ENCODE assay signal across 15 cellular contexts in the genomic region with DNA sequence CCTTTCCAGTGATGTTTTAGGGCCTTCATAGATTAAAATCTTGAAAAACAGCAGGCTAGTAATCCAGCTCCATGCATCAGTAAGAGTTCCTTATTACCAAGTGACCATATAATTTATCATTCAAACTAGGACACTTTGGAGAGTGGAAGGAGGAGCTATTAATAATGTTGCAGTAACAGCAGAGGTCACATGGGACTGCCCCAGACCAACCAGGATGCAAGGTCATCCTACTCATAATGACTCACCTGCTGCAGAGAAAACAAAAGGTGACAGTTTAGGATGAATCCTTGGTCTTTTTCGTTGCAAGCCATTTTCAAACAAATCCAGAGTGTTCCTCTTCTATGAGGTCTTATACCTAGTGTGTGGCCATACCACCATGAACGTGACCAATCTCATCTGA.
DNase-seq lines count a peak whose midpoint lies in the region; TF ChIP-seq lines count a peak whose summit lies in the region.
"Had no signal": no experiment of that assay in that cellular context is flagged by ENCODE, and none has a peak within 500 bp of the region (broad histone marks: within the 10 kb centered on the region; RNA-seq: fewer than 3 reads in every experiment).

No MANE protein-coding gene starts in this region.

- H3K9me3 ChIP-seq in MG63, result no peaks in the 10 kb centered on the region
- H3K9me3 ChIP-seq in hepatocyte (ENCODE audit: low read depth), result no peaks in the 10 kb centered on the region
- H3K9me3 ChIP-seq: BLaER1 treated with 17β-estradiol and CSF1 and Interleukin-3, amounts not matched to agents 10 nM and 100 nM had no signal

- no peak overlapping the region for H3K27ac ChIP-seq in hepatocyte
- H3K27ac ChIP-seq: BLaER1 treated with 17β-estradiol and CSF1 and Interleukin-3, amounts not matched to agents 10 nM and 100 nM had no signal

- DNase-seq in Caki2 (ENCODE audit: low read depth), result peak; percentile 49
- peak; percentile 9 for DNase-seq in ELR (ENCODE audit: low read depth)
- peak; percentile 9 for DNase-seq in MG63
- peak; percentile 13 for DNase-seq in epithelial cell of esophagus (ENCODE audit: low read depth)
- no peak for DNase-seq in DMS114 treated with DMSO at 0.1 percent for 48 hours (lab: John Stamatoyannopoulos, UW; ENCODE audit: unreplicated experiment)
- no peak for DNase-seq in iPS-NIHi11 (ENCODE audit: low spot score)
- no peak for DNase-seq in hepatocyte (ENCODE audit: low spot score)
- DNase-seq: CD8-positive, alpha-beta T cell; IMR-90; NCI-H1092 treated with DMSO at 0.1 percent for 48 hours; NCI-H2081; NCI-H2171 treated with DMSO at 0.1 percent for 48 hours; NCI-H446; NCI-H774 had no signal

- no peaks in the 10 kb centered on the region for H3K4me1 ChIP-seq in hepatocyte (ENCODE audit: insufficient read depth)
- H3K4me1 ChIP-seq: BLaER1 treated with 17β-estradiol and CSF1 and Interleukin-3, amounts not matched to agents 10 nM and 100 nM had no signal

- H3K4me3 ChIP-seq in MG63, result no peak overlapping the region
- H3K4me3 ChIP-seq in epithelial cell of esophagus (ENCODE audit: low read length), result no peak overlapping the region
- no peak overlapping the region for H3K4me3 ChIP-seq in hepatocyte
- H3K4me3 ChIP-seq: BLaER1 treated with 17β-estradiol and CSF1 and Interleukin-3, amounts not matched to agents 10 nM and 100 nM had no signal

- H3K4me2 ChIP-seq in hepatocyte, result no peak overlapping the region
- H3K4me2 ChIP-seq: BLaER1 treated with 17β-estradiol and CSF1 and Interleukin-3, amounts not matched to agents 10 nM and 100 nM had no signal

- in situ Hi-C loops in Caki2 (cut with HindIII; ENCODE audit: low pct_unique_long_range_greater_than_20kb, low sequenced_read_pairs), result no loop called here

- no peaks in the 10 kb centered on the region for H3K9me2 ChIP-seq in hepatocyte (replicated peaks; ENCODE audit: insufficient read depth)

- TF ChIP-seq CTCF in epithelial cell of esophagus (IDR thresholded peaks at IDR 0.05; ENCODE audit: insufficient read depth, low read depth, low read length, missing control alignments), result no peak
- no peak for TF ChIP-seq CTCF in hepatocyte (IDR thresholded peaks at IDR 0.05; ENCODE audit: poor library complexity)

- no peaks in the 10 kb centered on the region for H3K79me2 ChIP-seq in hepatocyte

- no peaks in the 10 kb centered on the region; the same call in none of the 2 replicates for H3K27me3 ChIP-seq in MG63
- no peaks in the 10 kb centered on the region for H3K27me3 ChIP-seq in hepatocyte
- H3K27me3 ChIP-seq: BLaER1 treated with 17β-estradiol and CSF1 and Interleukin-3, amounts not matched to agents 10 nM and 100 nM had no signal

- no peak overlapping the region for H2AFZ ChIP-seq in hepatocyte

- no peaks in the 10 kb centered on the region for H4K20me1 ChIP-seq in hepatocyte (ENCODE audit: insufficient read depth, poor library complexity, severe bottlenecking)
- H4K20me1 ChIP-seq: BLaER1 treated with 17β-estradiol and CSF1 and Interleukin-3, amounts not matched to agents 10 nM and 100 nM had no signal

- no peaks in the 10 kb centered on the region for H3K36me3 ChIP-seq in MG63
- H3K36me3 ChIP-seq in hepatocyte (replicated peaks; ENCODE audit: insufficient read depth, low read depth), result no peaks in the 10 kb centered on the region
- H3K36me3 ChIP-seq: BLaER1 treated with 17β-estradiol and CSF1 and Interleukin-3, amounts not matched to agents 10 nM and 100 nM had no signal

- 83% methylated on average over 2 of the region's 2 CpGs for whole genome bisulfite sequencing in hepatocyte (ENCODE audit: low lambda C conversion rate, missing lambda C conversion rate)

Comparison
In these comparisons a context has a peak if more than half of its experiments do, and no peak if none do; other contexts are left out.
1. DNase-seq: peak in Caki2 (single experiment), ELR (single experiment), MG63 (single experiment) and epithelial cell of esophagus (single experiment); none in DMS114 treated with DMSO at 0.1 percent for 48 hours (single experiment), iPS-NIHi11 (single experiment) and hepatocyte (single experiment).